In the genomic region with DNA sequence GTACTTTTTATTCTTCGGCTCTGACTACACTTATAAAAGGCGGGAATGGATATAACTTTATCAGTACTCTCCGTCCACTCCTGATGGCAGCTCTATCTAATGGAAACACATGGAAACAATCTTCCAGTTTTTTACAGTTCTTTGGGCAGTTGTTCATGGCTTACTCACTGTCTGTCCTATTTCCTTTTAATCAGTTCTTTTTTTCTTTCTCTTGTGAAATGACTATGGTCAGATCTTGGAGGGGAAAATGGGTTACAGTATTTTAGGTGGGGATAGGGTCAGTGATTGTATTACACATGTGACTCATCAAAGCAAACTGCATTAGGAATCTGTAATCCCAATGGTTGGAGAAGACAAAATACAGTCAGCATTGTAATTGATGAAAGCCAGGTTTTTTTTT, we compare ENCODE assay signal across 14 cellular contexts.
DNase-seq lines count a peak whose midpoint lies in the region; FAIRE-seq and TF ChIP-seq lines count a peak whose summit lies in the region.
"Had no signal": no experiment of that assay in that cellular context is flagged by ENCODE, and none has a peak within 500 bp of the region (broad histone marks: within the 10 kb centered on the region; RNA-seq: fewer than 3 reads in every experiment).

No MANE protein-coding gene starts in this region.

- no peak for DNase-seq in H54 (ENCODE audit: insufficient read length, low spot score)
- peak; percentile 12 for DNase-seq in amniotic epithelial cell (ENCODE audit: low read depth)
- peak; percentile 10 for DNase-seq in foreskin melanocyte
- DNase-seq in stromal cell of bone marrow (ENCODE audit: low read depth) = peak; percentile 90
- DNase-seq in COLO829 (ENCODE audit: low spot score) = no peak
- DNase-seq in NCI-H187 (lab: John Stamatoyannopoulos, UW) = no peak
- no peak for DNase-seq in NCI-H774 (lab: John Stamatoyannopoulos, UW)
- DNase-seq: activated CD4-positive, alpha-beta T cell treated with anti-CD3 and anti-CD28 coated beads for 1 hour; effector CD4-positive, alpha-beta T cell; NCI-H1417; NCI-H446; OCI-M1; substantia nigra; T-cell had no signal

- TF ChIP-seq POLR2A in H54 (IDR thresholded peaks at IDR 0.05; ENCODE audit: low read depth, low read length) = no peak

- peak; percentile 66 for FAIRE-seq in H54 (lab: Jason Lieb, UNC)

Comparison
In these comparisons a context has a peak if more than half of its experiments do, and no peak if none do; other contexts are left out.
1. DNase-seq: peak in amniotic epithelial cell (single experiment), foreskin melanocyte (single experiment) and stromal cell of bone marrow (single experiment); none in H54 (single experiment), COLO829 (single experiment), NCI-H187 (0 of 2) and NCI-H774 (single experiment).